8 cellular contexts compared by ENCODE assay signal in the genomic region with DNA sequence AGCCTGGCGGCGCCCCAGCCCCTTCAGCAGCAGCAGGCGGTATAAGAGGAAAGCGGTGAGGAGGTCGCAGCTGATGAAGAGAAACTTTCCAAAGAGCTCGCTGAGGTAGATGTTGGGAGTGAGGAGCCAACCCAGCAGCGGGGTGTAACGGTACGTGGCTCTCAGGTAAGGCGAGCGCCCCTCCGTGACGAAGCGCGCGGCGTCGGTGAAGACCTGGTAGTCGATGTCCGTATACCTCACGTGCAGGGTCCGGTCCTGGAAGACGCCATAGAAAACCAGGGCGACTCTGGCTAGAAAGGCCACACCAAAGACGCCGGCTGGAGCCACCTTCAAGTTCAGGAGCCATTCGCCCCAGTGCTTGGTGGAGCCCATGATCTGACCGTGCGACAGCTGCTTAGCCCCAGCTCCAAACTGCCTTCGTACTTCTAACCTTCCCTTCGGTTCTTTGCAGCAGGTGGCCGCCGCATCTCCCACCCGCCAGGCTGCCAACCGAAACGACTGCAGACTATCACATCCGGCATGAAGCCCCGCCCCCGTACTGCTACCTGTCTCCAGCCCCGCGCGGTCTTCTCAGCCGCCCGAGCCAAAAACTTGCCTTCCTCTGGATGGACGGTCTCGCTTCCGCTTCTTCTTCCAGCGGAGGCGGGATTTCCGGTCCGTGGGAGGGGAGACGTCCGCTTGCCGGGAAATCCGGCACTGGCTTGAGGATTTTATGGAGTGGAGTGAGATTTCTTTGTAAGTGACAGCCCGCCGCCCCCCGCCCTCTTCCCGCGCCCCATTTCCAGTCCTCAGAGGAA. TPM values are rescaled to one million over a fixed set of nuclear protein-coding genes. Genes with fewer than 3 reads are reported as not detected.
DNase-seq lines count a peak whose midpoint lies in the region; ATAC-seq and TF ChIP-seq lines count a peak whose summit lies in the region.

A gene (minus strand): TSS at position 623 of the 797 bp plus-strand sequence. CDS start 251 bp downstream, at position 372.

- POLR2A ChIA-PET in activated B cell treated with CpG ODN at 0.5 μM for 24 hours (lab: Charles Lee): interaction anchor here (0.5 to 1.6 kb wide), 6 partner anchors 15 to 1092 kb away, joined by 3 to 4 read pairs (median 3); a partner anchor contains a TSS

- H3K27ac ChIP-seq in spleen: peak within 1 kb of the TSS; percentile 55 to 83 (median 75)

- CTCF ChIA-PET in activated B cell treated with CpG ODN at 0.5 μM for 24 hours (lab: Charles Lee): interaction anchor here (0.9 to 4.6 kb wide), 4 partner anchors 14 to 220 kb away, joined by 3 to 22 read pairs (median 8); no protein-coding TSS in a partner anchor

- peaks cover 22 to 49% (median 31%) of the 10 kb centered on the region in 6 donors for H3K4me1 ChIP-seq in spleen

- H3K4me3 Mint-ChIP-seq in activated B cell treated with CpG ODN at 0.5 μM for 24 hours: peak within 1 kb of the TSS; percentile 97

- H3K4me1 Mint-ChIP-seq in activated B cell treated with CpG ODN at 0.5 μM for 24 hours: peaks cover 26% of the 10 kb centered on the region

- ATAC-seq in GM19023 (IDR thresholded peaks at IDR 0.05; ENCODE audit: unreplicated experiment) (peak; percentile 94), HG03196 (IDR thresholded peaks at IDR 0.05; ENCODE audit: unreplicated experiment) (peak; percentile 91), activated B cell treated with CpG ODN at 0.5 μM for 24 hours (ENCODE audit: low read depth) (peak; percentile 98)

- H3K36me3 Mint-ChIP-seq in activated B cell treated with CpG ODN at 0.5 μM for 24 hours (ENCODE audit: low read depth): peaks cover 6% of the 10 kb centered on the region

- no peak for TF ChIP-seq CTCF in AG09309 (IDR thresholded peaks at IDR 0.05; ENCODE audit: control insufficient read depth, insufficient read depth, low read depth, low read length, missing control alignments)
- TF ChIP-seq CTCF in activated B cell treated with CpG ODN at 0.5 μM for 24 hours (IDR thresholded peaks at IDR 0.05): no peak
- peak in 1 of 11 experiments; percentile 26 for TF ChIP-seq CTCF in spleen (IDR thresholded peaks at IDR 0.05 in 8 of 11, conservative IDR thresholded peaks at IDR 0.05 in 3 of 11)

- no peaks in the 10 kb centered on the region for H3K9me3 Mint-ChIP-seq in activated B cell treated with CpG ODN at 0.5 μM for 24 hours

- intact Hi-C loops in activated B cell treated with CpG ODN at 0.5 μM for 24 hours (cut with micrococcal nuclease): loop anchor here (1.0 kb wide), 1 partner anchor 251 kb away; a partner anchor contains a TSS
- intact Hi-C loops in spleen (cut with DNase I; ENCODE audit: low total_unique reads): no loop called here

- H3K9me3 ChIP-seq in spleen: no peaks in the 10 kb centered on the region

- no peaks in the 10 kb centered on the region for H3K36me3 ChIP-seq in spleen

- TF ChIP-seq POLR2A in spleen (IDR thresholded peaks at IDR 0.05): no peak

- no peaks in the 10 kb centered on the region for H3K27me3 Mint-ChIP-seq in activated B cell treated with CpG ODN at 0.5 μM for 24 hours

- no peaks in the 10 kb centered on the region for H3K27me3 ChIP-seq in spleen (replicated peaks in 1 of 7)

- DNase-seq in AG09309 (ENCODE audit: low read depth) (no peak), NCI-H226 (peak; percentile 95), activated B cell treated with CpG ODN at 0.5 μM for 24 hours (peak; percentile 81), inferior parietal cortex (ENCODE audit: extremely low spot score) (peak; percentile 96), spleen (peak; percentile 97)
- peak; percentile 90 for DNase-seq in central memory CD4-positive, alpha-beta T cell

- H3K4me3 ChIP-seq in AG09309 (ENCODE audit: control insufficient read depth, low read depth, low read length): peak within 1 kb of the TSS; percentile 65
- H3K4me3 ChIP-seq in spleen: peak within 1 kb of the TSS; percentile 79 to 86 (median 83)

- H3K27ac Mint-ChIP-seq in activated B cell treated with CpG ODN at 0.5 μM for 24 hours: peak within 1 kb of the TSS; percentile 82

- WGBS in spleen, 5 donors: 0% methylated on average over 40 to 60 of the region's 60 CpGs

RNA-seq across cellular contexts. Expression of the gene that starts here (rescaled TPM):
- total RNA-seq in activated B cell treated with CpG ODN at 0.5 μM for 24 hours: 4.5 and 5.3 TPM in 2 replicates
- 1 to 10 TPM; 4.2 to 8.5 (median 6.8) TPM for total RNA-seq in spleen
- polyA plus RNA-seq in spleen: 1 to 10 TPM; 2.1 to 2.7 (median 2.4) TPM
